ENCODE assay signal across 22 cellular contexts in the genomic region with DNA sequence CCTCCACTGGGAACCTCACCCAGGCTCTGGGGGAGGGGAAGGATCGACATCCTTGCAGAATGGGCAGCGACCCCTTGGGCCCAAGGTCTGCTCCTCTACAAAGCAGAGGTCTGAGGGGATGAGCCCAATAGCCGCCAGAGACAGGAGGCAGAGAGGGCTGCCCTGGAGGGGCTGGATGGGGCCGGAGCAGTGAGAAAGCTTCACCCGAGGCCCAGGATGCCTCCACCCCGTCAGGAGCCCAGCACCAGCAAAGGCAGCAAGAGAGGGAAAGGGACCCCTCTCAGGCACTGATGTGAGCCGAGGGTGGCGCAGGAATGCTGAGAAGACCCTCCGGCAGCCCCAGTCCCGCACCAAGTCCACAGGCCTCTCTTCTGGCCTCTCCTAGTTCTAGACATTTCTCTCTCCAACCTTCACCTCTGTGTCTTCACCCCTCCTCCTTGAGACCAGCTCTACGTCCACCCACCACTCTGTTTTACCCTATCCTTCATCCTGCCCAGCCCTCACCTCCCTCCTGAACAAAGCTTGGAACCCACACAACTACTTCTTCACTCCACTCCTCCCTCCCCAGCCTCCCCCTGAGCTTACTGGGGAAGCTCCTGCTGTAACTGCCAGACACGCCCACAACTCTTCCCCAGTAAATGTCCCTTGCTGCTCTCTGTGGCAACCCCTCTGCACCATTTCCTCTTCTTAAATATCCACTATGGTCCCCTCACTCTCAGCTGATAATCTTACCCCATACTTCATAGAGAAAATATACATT.
DNase-seq lines count a peak whose midpoint lies in the region; ATAC-seq and TF ChIP-seq lines count a peak whose summit lies in the region.
"Had no signal": no experiment of that assay in that cellular context is flagged by ENCODE, and none has a peak within 500 bp of the region (broad histone marks: within the 10 kb centered on the region; RNA-seq: fewer than 3 reads in every experiment).

No MANE protein-coding gene starts in this region.

- CTCF ChIA-PET in HEK293 (lab: Yijun Ruan, JAX), result interaction anchor here (0.6 kb wide), 1 partner anchor 14 kb away, joined by 3 read pairs; no protein-coding TSS in a partner anchor

- peak; percentile 14 for DNase-seq in D341Med (ENCODE audit: low spot score)
- DNase-seq in osteocyte (ENCODE audit: extremely low spot score, unreplicated experiment), result peak; percentile 77
- DNase-seq in inferior parietal cortex (ENCODE audit: extremely low spot score), result no peak
- no peak for DNase-seq in GOT3 (lab: John Stamatoyannopoulos, UW)
- no peak for DNase-seq in NCI-H1092 treated with DMSO at 0.1 percent for 48 hours (lab: John Stamatoyannopoulos, UW)
- DNase-seq: AML-193; CD4-positive, alpha-beta T cell; DMS53; GM23248; KBM-7; NCI-H1105; NCI-H146; NCI-H2029; NCI-H2227 treated with DMSO at 0.1 percent for 48 hours; NCI-H526 treated with DMSO at 0.1 percent for 48 hours; Right ventricle myocardium superior; RPMI8226 had no signal

- H3K36me3 ChIP-seq in HEK293 (ENCODE audit: control insufficient read depth in 2 of 2, insufficient read depth in 1 of 2, low read length in 2 of 2), result no peaks in the 10 kb centered on the region
- H3K36me3 ChIP-seq: BLaER1 treated with 17β-estradiol and CSF1 and Interleukin-3, amounts not matched to agents 10 nM and 100 nM; HAP-1 had no signal

- no peak overlapping the region for H3K27ac ChIP-seq in HEK293 (ENCODE audit: extremely low read depth, low read depth, low read length)
- H3K27ac ChIP-seq: A549; BLaER1 treated with 17β-estradiol and CSF1 and Interleukin-3, amounts not matched to agents 10 nM and 100 nM; GM23248 had no signal

- no peaks in the 10 kb centered on the region for H3K9me3 Mint-ChIP-seq in activated T-helper 17 cell treated with anti-CD3 and anti-CD28 coated beads, Interleukin-2, amount 50 U/mL, for 72 hours
- H3K9me3 Mint-ChIP-seq in osteocyte (ENCODE audit: unreplicated experiment), result no peaks in the 10 kb centered on the region
- H3K9me3 Mint-ChIP-seq: CD4-positive, alpha-beta T cell had no signal

- peak overlapping the region; percentile 33 for H3K27ac Mint-ChIP-seq in activated T-helper 17 cell treated with anti-CD3 and anti-CD28 coated beads, Interleukin-2, amount 50 U/mL, for 72 hours
- no peak overlapping the region for H3K27ac Mint-ChIP-seq in osteocyte (ENCODE audit: unreplicated experiment)
- H3K27ac Mint-ChIP-seq: CD4-positive, alpha-beta T cell had no signal

- no peaks in the 10 kb centered on the region for H3K4me1 Mint-ChIP-seq in activated T-helper 17 cell treated with anti-CD3 and anti-CD28 coated beads, Interleukin-2, amount 50 U/mL, for 72 hours
- no peaks in the 10 kb centered on the region for H3K4me1 Mint-ChIP-seq in osteocyte (ENCODE audit: unreplicated experiment)

- no peaks in the 10 kb centered on the region for H3K9me3 ChIP-seq in HEK293 (ENCODE audit: control insufficient read depth, insufficient read depth, low read depth, low read length)
- H3K9me3 ChIP-seq: A549; BLaER1 treated with 17β-estradiol and CSF1 and Interleukin-3, amounts not matched to agents 10 nM and 100 nM; HAP-1 had no signal

- H3K4me3 ChIP-seq in HEK293 (ENCODE audit: low read depth, low read length), result no peak overlapping the region
- H3K4me3 ChIP-seq: A549; BLaER1 treated with 17β-estradiol and CSF1 and Interleukin-3, amounts not matched to agents 10 nM and 100 nM; GM23248; HAP-1 had no signal

- no peaks in the 10 kb centered on the region for H3K4me1 ChIP-seq in HEK293 (ENCODE audit: control insufficient read depth, insufficient read depth, low read length)
- H3K4me1 ChIP-seq: A549, HAP-1 had no signal

- POLR2A ChIA-PET in HEK293 (lab: Yijun Ruan, JAX), result no interaction called here

- H3K36me3 Mint-ChIP-seq in activated T-helper 17 cell treated with anti-CD3 and anti-CD28 coated beads, Interleukin-2, amount 50 U/mL, for 72 hours (ENCODE audit: low read depth), result no peaks in the 10 kb centered on the region
- H3K36me3 Mint-ChIP-seq in osteocyte (ENCODE audit: unreplicated experiment), result no peaks in the 10 kb centered on the region

- ATAC-seq in activated T-helper 17 cell treated with anti-CD3 and anti-CD28 coated beads, Interleukin-2, amount 50 U/mL, for 72 hours (replicated peaks), result no peak
- ATAC-seq: A549 had no signal

- TF ChIP-seq CTCF in HEK293 (tag by site-specific recombination; IDR thresholded peaks at IDR 0.05) (no peak), osteocyte (IDR thresholded peaks at IDR 0.05) (no peak)

- H3K27me3 Mint-ChIP-seq in activated T-helper 17 cell treated with anti-CD3 and anti-CD28 coated beads, Interleukin-2, amount 50 U/mL, for 72 hours, result peaks cover 9% of the 10 kb centered on the region
- no peaks in the 10 kb centered on the region for H3K27me3 Mint-ChIP-seq in osteocyte (ENCODE audit: unreplicated experiment)

- no peak overlapping the region for H3K4me3 Mint-ChIP-seq in activated T-helper 17 cell treated with anti-CD3 and anti-CD28 coated beads, Interleukin-2, amount 50 U/mL, for 72 hours
- no peak overlapping the region for H3K4me3 Mint-ChIP-seq in osteocyte (ENCODE audit: unreplicated experiment)
- H3K4me3 Mint-ChIP-seq: CD4-positive, alpha-beta T cell had no signal

TF ChIP-seq in HEK293, 187 proteins besides CTCF, POLR2A, EP300 and RAD21:
- TF ChIP-seq ZNF398 (tag by site-specific recombination; IDR thresholded peaks at IDR 0.05), result peak; percentile 48
- TF ChIP-seq ZNF830 (tag by site-specific recombination; IDR thresholded peaks at IDR 0.05; ENCODE audit: low read depth), result no peak
- TF ChIP-seq ZFHX2 (tag by site-specific recombination; conservative IDR thresholded peaks at IDR 0.05), result peak; percentile 83
- TF ChIP-seq EGR2 (tag by site-specific recombination; IDR thresholded peaks at IDR 0.05; ENCODE audit: low read depth), result peak; percentile 96

Comparison
In these comparisons a context has a peak if more than half of its experiments do, and no peak if none do; other contexts are left out.
1. DNase-seq: peak in D341Med (single experiment) and osteocyte (single experiment); none in inferior parietal cortex (single experiment), GOT3 (single experiment) and NCI-H1092 treated with DMSO at 0.1 percent for 48 hours (single experiment).